8 cellular contexts compared by ENCODE assay signal in the genomic region with DNA sequence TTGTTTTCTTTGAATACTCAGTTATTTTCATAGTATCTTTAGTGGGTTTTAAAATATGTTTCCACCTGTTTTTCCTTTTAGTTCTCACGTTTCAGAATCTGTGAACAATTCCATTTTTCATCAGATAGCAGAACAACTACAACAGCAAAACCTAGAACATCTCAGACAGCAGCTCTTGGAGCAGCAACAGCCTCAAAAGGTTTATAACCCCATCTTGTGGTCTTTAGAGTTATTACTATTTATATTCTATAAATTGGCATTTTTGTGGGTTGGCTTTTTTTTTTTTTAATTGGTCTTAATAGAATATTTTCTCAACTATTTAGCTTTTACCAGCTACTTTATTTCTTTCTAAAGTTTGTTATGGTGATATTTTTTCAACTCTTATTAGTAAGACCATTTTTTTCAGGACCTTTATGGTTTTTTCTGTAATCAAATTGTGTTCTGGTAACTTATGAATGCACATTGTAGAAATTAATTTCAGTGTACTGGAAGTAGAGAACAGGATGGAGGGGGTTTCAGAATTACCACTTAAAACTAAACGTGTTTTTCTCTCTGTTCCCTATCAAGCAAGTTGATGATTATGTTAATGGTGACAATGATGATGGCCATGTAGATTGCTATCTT.
A peak's percentile ranks its signal among the peaks of the same experiment; 100 is the strongest.
DNase-seq lines count a peak whose midpoint lies in the region; ATAC-seq and TF ChIP-seq lines count a peak whose summit lies in the region.

No MANE protein-coding gene starts in this region.

- TF ChIP-seq CTCF in heart left ventricle (IDR thresholded peaks at IDR 0.05) (peak; percentile 31 to 69 (median 57)), right atrium auricular region (IDR thresholded peaks at IDR 0.05) (peak in 1 of 2 donors; percentile 69), astrocyte of the cerebellum (IDR thresholded peaks at IDR 0.05; ENCODE audit: low read depth, low read length, missing control alignments) (peak; percentile 46)

- H3K27me3 ChIP-seq in heart left ventricle (no peaks in the 10 kb centered on the region), right atrium auricular region (no peaks in the 10 kb centered on the region)

- intact Hi-C loops in heart left ventricle (cut with DNase I) = loop anchor here in 9 of 10 donors (1.0 to 10.0 kb wide), 7 partner anchors 73 to 651 kb away; partner anchors contain the start of gene SCAF8 (in 6 of the 9)

- peaks cover 0 to 98% (median 82%) of the 10 kb centered on the region in 9 donors for H3K36me3 ChIP-seq in heart left ventricle
- H3K36me3 ChIP-seq in right atrium auricular region = peaks cover 44% of the 10 kb centered on the region

- H3K9me3 ChIP-seq in heart left ventricle = no peaks in the 10 kb centered on the region
- H3K9me3 ChIP-seq in right atrium auricular region = no peaks in the 10 kb centered on the region

- TF ChIP-seq POLR2A in heart left ventricle (IDR thresholded peaks at IDR 0.05) = no peak

- in situ Hi-C loops in astrocyte of the cerebellum (cut with HindIII; ENCODE audit: low sequenced_read_pairs) = no loop called here

- DNase-seq in heart left ventricle (no peak), right atrium auricular region (ENCODE audit: low spot score) (no peak), MV-4-11 (lab: John Stamatoyannopoulos, UW) (peak; percentile 32), astrocyte of the cerebellum (ENCODE audit: low read depth) (peak; percentile 54), kidney glomerular epithelial cell (lab: John Stamatoyannopoulos, UW) (peak; percentile 44), amniotic stem cell (lab: John Stamatoyannopoulos, UW) (no peak)
- DNase-seq in stimulated activated CD4-positive, alpha-beta T cell treated with anti-CD3 and anti-CD28 coated beads, Interleukin-4, amount 100 ng/mL, for 1 hour = no peak

- H3K27ac ChIP-seq in heart left ventricle (no peak overlapping the region), right atrium auricular region (no peak overlapping the region)

- H3K4me3 ChIP-seq in heart left ventricle (no peak overlapping the region), right atrium auricular region (no peak overlapping the region), astrocyte of the cerebellum (ENCODE audit: low read depth, low read length) (no peak overlapping the region)

- 20 to 30% (median 25%) methylated on average over 2 of the region's 2 CpGs for WGBS in heart left ventricle, 4 donors

- ATAC-seq in heart left ventricle (peak in 1 of 4 donors; percentile 53), HG03378 (IDR thresholded peaks at IDR 0.05; ENCODE audit: unreplicated experiment) (no peak)

- H3K4me1 ChIP-seq in heart left ventricle (peaks cover 0 to 7% (median 0%) of the 10 kb centered on the region in 12 donors), right atrium auricular region (no peaks in the 10 kb centered on the region)

Comparison
In these comparisons a context has a peak if more than half of its experiments do, and no peak if none do; other contexts are left out.
1. DNase-seq: peak in MV-4-11 (single experiment), astrocyte of the cerebellum (single experiment) and kidney glomerular epithelial cell (single experiment); none in heart left ventricle (0 of 5), right atrium auricular region (single experiment), stimulated activated CD4-positive, alpha-beta T cell treated with anti-CD3 and anti-CD28 coated beads, Interleukin-4, amount 100 ng/mL, for 1 hour (single experiment) and amniotic stem cell (single experiment).